8 cellular contexts compared by ENCODE assay signal in the genomic region with DNA sequence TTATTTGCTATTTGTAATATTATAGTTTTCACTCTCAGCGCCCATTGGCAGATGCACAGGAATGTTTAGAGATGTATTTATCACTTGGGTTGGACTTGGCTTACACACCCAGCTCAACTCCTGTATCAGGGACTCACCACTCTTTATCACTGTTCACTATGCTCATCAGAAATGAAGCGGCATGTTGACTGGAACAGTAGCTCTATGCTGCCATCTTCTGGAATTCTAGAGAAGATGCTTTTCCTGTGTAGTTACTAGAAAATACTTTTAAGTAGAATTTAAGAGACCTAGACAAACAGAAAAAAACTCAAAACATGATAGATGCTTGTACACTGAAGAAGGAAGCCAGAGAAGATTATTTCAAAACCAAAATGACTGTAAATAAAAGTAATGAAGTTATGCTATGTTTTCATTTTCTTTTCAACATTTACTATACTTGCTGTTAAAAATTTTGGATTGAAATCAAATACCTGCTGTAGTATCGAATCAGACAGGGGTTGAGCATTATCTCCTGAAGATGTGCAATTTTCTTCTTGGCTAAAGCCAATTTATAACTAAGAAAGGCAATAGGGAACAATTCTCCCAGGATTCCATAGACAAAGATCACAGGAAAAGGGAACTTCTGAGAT. TPM values are rescaled to one million over a fixed set of nuclear protein-coding genes. Genes with fewer than 3 reads are reported as not detected.
DNase-seq lines count a peak whose midpoint lies in the region; ATAC-seq, FAIRE-seq and TF ChIP-seq lines count a peak whose summit lies in the region.

No MANE protein-coding gene starts in this region.

- no peaks in the 10 kb centered on the region for H3K36me3 ChIP-seq in GM12878 (ENCODE audit: control insufficient read depth in 2 of 2, insufficient read depth in 2 of 2, low read length in 1 of 2)

- 16% methylated on average over 3 of the region's 3 CpGs for WGBS in GM12878 (ENCODE audit: insufficient coverage, insufficient replicate concordance, low lambda C conversion rate, missing lambda C conversion rate)

- no peak overlapping the region for H3K27ac ChIP-seq in GM12878 (ENCODE audit: control insufficient read depth, insufficient read depth)

- no TSS peak for BruUV-seq in GM12878 (replicated peaks; lab: Mats Ljungman, UMichigan)

- SMC1A ChIA-PET in GM12878 (lab: Charles Lee; ENCODE audit: uncharacterized antibody, unreplicated experiment), result interaction anchor here (0.8 to 3.8 kb wide), 20 partner anchors 10 to 990 kb away, joined by 3 to 37 read pairs (median 6); no protein-coding TSS in a partner anchor

- no peaks in the 10 kb centered on the region; a peak in 1 of 4 replicates for H3K27me3 ChIP-seq in GM12878 (replicated peaks in 1 of 2; ENCODE audit: control insufficient read depth in 2 of 2, insufficient read depth in 2 of 2, low read length in 1 of 2)

- H3K27me3 Mint-ChIP-seq in stimulated activated naive B cell treated with anti-CD40 and anti-IgM and Interleukin-4, amounts not matched to agents 10 μg/mL and 1 μg/mL and 100 μg/mL, for 72 hours, result peaks cover 6 to 22% of the 10 kb centered on the region in 2 donors

- H3K9ac ChIP-seq in GM12878 (ENCODE audit: control insufficient read depth, insufficient read depth, low read length), result no peak overlapping the region

- peak; percentile 51 for DNase-seq in Daoy (ENCODE audit: low read depth)
- peak; percentile 61 for DNase-seq in NCI-H748 (lab: John Stamatoyannopoulos, UW; ENCODE audit: unreplicated experiment)
- peak; percentile 31 for DNase-seq in GM12878 (ENCODE audit: low read depth, low spot score)
- DNase-seq in iPS DF 4.7 (ENCODE audit: extremely low read depth, low spot score), result peak; percentile 64
- no peak for DNase-seq in stimulated activated naive B cell treated with anti-CD40 and anti-IgM and Interleukin-4, amounts not matched to agents 10 μg/mL and 1 μg/mL and 100 μg/mL, for 72 hours
- no peak for DNase-seq in retina

- no peaks in the 10 kb centered on the region for H3K9me3 Mint-ChIP-seq in stimulated activated naive B cell treated with anti-CD40 and anti-IgM and Interleukin-4, amounts not matched to agents 10 μg/mL and 1 μg/mL and 100 μg/mL, for 72 hours

- H3K4me1 ChIP-seq in GM12878 (ENCODE audit: control insufficient read depth, insufficient read depth, low read length), result no peaks in the 10 kb centered on the region

- TF ChIP-seq EP300 in GM12878 (IDR thresholded peaks at IDR 0.05; ENCODE audit: borderline replicate concordance in 1 of 2, control insufficient read depth in 1 of 2, low read depth in 2 of 2, low read length in 2 of 2), result no peak

- TF ChIP-seq CTCF in GM12878 (IDR thresholded peaks at IDR 0.05 in 2 of 3, conservative IDR thresholded peaks at IDR 0.05 in 1 of 3; ENCODE audit: control insufficient read depth in 2 of 3, extremely low read depth in 1 of 3, insufficient read depth in 1 of 3, low read depth in 3 of 3, low read length in 3 of 3), result peak; percentile 52 to 76 (median 59)

- ATAC-seq in GM19463 (IDR thresholded peaks at IDR 0.05; ENCODE audit: unreplicated experiment), result peak; percentile 72
- ATAC-seq in HG03469 (IDR thresholded peaks at IDR 0.05; ENCODE audit: unreplicated experiment), result peak; percentile 90
- peak; percentile 91 for ATAC-seq in GM12878
- ATAC-seq in stimulated activated naive B cell treated with anti-CD40 and anti-IgM and Interleukin-4, amounts not matched to agents 10 μg/mL and 1 μg/mL and 100 μg/mL, for 72 hours (replicated peaks), result peak; percentile 64 to 65

- no peak overlapping the region for H3K27ac Mint-ChIP-seq in stimulated activated naive B cell treated with anti-CD40 and anti-IgM and Interleukin-4, amounts not matched to agents 10 μg/mL and 1 μg/mL and 100 μg/mL, for 72 hours

- TF ChIP-seq POLR2A in GM12878 (IDR thresholded peaks at IDR 0.05; ENCODE audit: low read depth, low read length), result no peak

- intact Hi-C loops in GM12878 (cut with micrococcal nuclease; ENCODE audit: unreplicated experiment), result loop anchor here (1.0 to 5.0 kb wide), 3 partner anchors 735 to 961 kb away; no protein-coding TSS in a partner anchor

- no peaks in the 10 kb centered on the region for H3K36me3 Mint-ChIP-seq in stimulated activated naive B cell treated with anti-CD40 and anti-IgM and Interleukin-4, amounts not matched to agents 10 μg/mL and 1 μg/mL and 100 μg/mL, for 72 hours

- peak; percentile 81 for TF ChIP-seq RAD21 in GM12878 (IDR thresholded peaks at IDR 0.05; ENCODE audit: insufficient read depth, low read depth, low read length)

- no peaks in the 10 kb centered on the region for H3K4me1 Mint-ChIP-seq in stimulated activated naive B cell treated with anti-CD40 and anti-IgM and Interleukin-4, amounts not matched to agents 10 μg/mL and 1 μg/mL and 100 μg/mL, for 72 hours

- no peaks in the 10 kb centered on the region for H3K9me3 ChIP-seq in GM12878 (replicated peaks; ENCODE audit: control insufficient read depth, insufficient read depth, low read length)

- H3K79me2 ChIP-seq in GM12878 (ENCODE audit: control insufficient read depth, insufficient read depth, low read length), result no peaks in the 10 kb centered on the region

- no peak overlapping the region for H3K4me2 ChIP-seq in GM12878 (ENCODE audit: control insufficient read depth, insufficient read depth)

- RAD21 ChIA-PET in GM12878 (lab: Charles Lee; ENCODE audit: unreplicated experiment), result interaction anchor here (1.0 to 2.4 kb wide), 13 partner anchors 9 to 966 kb away, joined by 3 to 21 read pairs (median 6); no protein-coding TSS in a partner anchor

- no peak overlapping the region for H3K4me3 ChIP-seq in GM12878

- H2AFZ ChIP-seq in GM12878 (ENCODE audit: control insufficient read depth, low read depth, low read length), result no peak overlapping the region

- CTCF ChIA-PET in GM12878 (lab: Yijun Ruan, JAX), result interaction anchor here (0.6 to 3.6 kb wide), 40 partner anchors 9 to 964 kb away, joined by 3 to 71 read pairs (median 4); no protein-coding TSS in a partner anchor

- POLR2A ChIA-PET in GM12878 (lab: Charles Lee), result no interaction called here

- H4K20me1 ChIP-seq in GM12878 (ENCODE audit: control insufficient read depth, insufficient read depth), result no peaks in the 10 kb centered on the region

- in situ Hi-C loops in GM12878 (cut with MboI), result loop anchor here (5.0 to 10.0 kb wide), 2 partner anchors 453 to 915 kb away; no protein-coding TSS in a partner anchor

- no peak overlapping the region for H3K4me3 Mint-ChIP-seq in stimulated activated naive B cell treated with anti-CD40 and anti-IgM and Interleukin-4, amounts not matched to agents 10 μg/mL and 1 μg/mL and 100 μg/mL, for 72 hours

- peak; percentile 84 for FAIRE-seq in GM12878 (lab: Jason Lieb, UNC)

TF ChIP-seq in GM12878, 131 proteins besides CTCF, POLR2A, EP300 and RAD21:
- TF ChIP-seq MLLT1 (IDR thresholded peaks at IDR 0.05) (no peak), SMC3 (IDR thresholded peaks at IDR 0.05; ENCODE audit: borderline replicate concordance, low read length) (peak; percentile 81)

RNA-seq across cellular contexts. Expression of gene NXPH2, which starts 47.4 kb away (rescaled TPM):
- 1.4 and 5.6 TPM in 2 replicates for total RNA-seq in Daoy (2014; rRNA removed; shearing (Covaris generic))
- not detected in 2 replicates for total RNA-seq in GM12878 (2013; cell fraction: nucleolus; rRNA removed)
- total RNA-seq in GM12878 (2014; rRNA removed) (not detected in 2 replicates), GM12878 (2014; rRNA removed; fragmentation: Illumina TruSeq; extraction: Trizol) (not detected in 2 replicates), GM12878 (2021) (not detected in 2 replicates)
- not detected for polyA plus RNA-seq in GM12878 (2011; ENCODE audit: low read depth)
- polyA plus RNA-seq in GM12878 (2011; rRNA removed) (not detected in 2 replicates), GM12878 (2014; fragmentation: Illumina TruSeq; extraction: Trizol) (not detected in 2 replicates), GM12878 (2014; fragmentation: Nextera tagmentation; extraction: Ambion mirVana) (not detected), GM12878 (2014; rRNA removed) (not detected in 2 replicates), GM12878 (2016; fragmentation: Nextera tagmentation; extraction: Ambion mirVana) (not detected)
- not detected in 2 replicates for polyA plus RNA-seq in GM12878 (2011; cell fraction: cytosol; rRNA removed)
- polyA plus RNA-seq in GM12878 (2011; cell fraction: nucleus; rRNA removed), result not detected in 2 replicates
- polyA plus RNA-seq in GM12878 (2012), result not detected in 2 replicates
- not detected in 2 replicates for polyA minus RNA-seq in GM12878 (2011; rRNA and poly(A)+ RNA removed)
- not detected in 2 replicates for polyA minus RNA-seq in GM12878 (2011; cell fraction: cytosol; rRNA and poly(A)+ RNA removed)
- not detected in 2 replicates for polyA minus RNA-seq in GM12878 (2011; cell fraction: nucleus; rRNA and poly(A)+ RNA removed)

Comparison
In these comparisons a context has a peak if more than half of its experiments do, and no peak if none do; other contexts are left out.
1. DNase-seq: peak in Daoy (single experiment), NCI-H748 (single experiment), GM12878 (single experiment) and iPS DF 4.7 (single experiment); none in stimulated activated naive B cell treated with anti-CD40 and anti-IgM and Interleukin-4, amounts not matched to agents 10 μg/mL and 1 μg/mL and 100 μg/mL, for 72 hours (single experiment) and retina (single experiment).
2. Peak in every context shown above with its lines, with median percentiles within 50 percentile points of each other: ATAC-seq.